26 cellular contexts compared by ENCODE assay signal in genomic region chr14:87955501-87955900, GRCh38. TPM values are rescaled to one million over a fixed set of nuclear protein-coding genes. Genes with fewer than 3 reads are reported as not detected.
DNase-seq lines count a peak whose midpoint lies in the region; ATAC-seq, FAIRE-seq and TF ChIP-seq lines count a peak whose summit lies in the region.
"Had no signal": no experiment of that assay in that cellular context is flagged by ENCODE, and none has a peak within 500 bp of the region (broad histone marks: within the 10 kb centered on the region; RNA-seq: fewer than 3 reads in every experiment).

No MANE protein-coding gene starts in this region.

- H2AFZ ChIP-seq in Loucy (ENCODE audit: low read length) (no peak overlapping the region), Karpas-422 (ENCODE audit: low read length) (no peak overlapping the region)

- POLR2A ChIA-PET in CD4-positive, alpha-beta T cell (lab: Charles Lee) = no interaction called here

- no peak overlapping the region for H3K4me3 ChIP-seq in Loucy (ENCODE audit: low read length, poor library complexity, severe bottlenecking)
- H3K4me3 ChIP-seq in bronchial epithelial cell (ENCODE audit: low read depth, low read length) = no peak overlapping the region
- no peak overlapping the region for H3K4me3 ChIP-seq in Karpas-422 (ENCODE audit: low read length)
- H3K4me3 ChIP-seq: cardiac muscle cell, K562, Peyer's patch, right atrium auricular region, spleen had no signal

- H3K9me3 Mint-ChIP-seq in CD4-positive, alpha-beta T cell = peaks cover 5% of the 10 kb centered on the region
- H3K9me3 Mint-ChIP-seq in immature natural killer cell = no peaks in the 10 kb centered on the region

- ATAC-seq in CD4-positive, alpha-beta T cell (ENCODE audit: poor library complexity) = no peak
- ATAC-seq in HG02885 (IDR thresholded peaks at IDR 0.05; ENCODE audit: poor library complexity, unreplicated experiment) (no peak), GM21526 (IDR thresholded peaks at IDR 0.05; ENCODE audit: low FRiP score, unreplicated experiment) (no peak), GM21390 (IDR thresholded peaks at IDR 0.05; ENCODE audit: unreplicated experiment) (no peak)
- ATAC-seq: esophagus mucosa; K562; stimulated activated naive CD8-positive, alpha-beta T cell treated with anti-CD3 and anti-CD28 coated beads, Interleukin-15, Interleukin-2, amounts not matched to agents 100 U/mL and 50 U/mL, for 24 hours had no signal

- H3K36me3 ChIP-seq in Loucy (ENCODE audit: insufficient read depth, low read length) = no peaks in the 10 kb centered on the region
- H3K36me3 ChIP-seq in bronchial epithelial cell (ENCODE audit: control insufficient read depth, insufficient read depth, low read length) = no peaks in the 10 kb centered on the region
- H3K36me3 ChIP-seq in Karpas-422 (ENCODE audit: insufficient read depth, low read length) = 0 out of 2 replicates have a peak, but pooled peaks cover 3% of the 10 kb centered on the region
- H3K36me3 ChIP-seq: cardiac muscle cell, right atrium auricular region had no signal

- intact Hi-C loops in CD4-positive, alpha-beta T cell (cut with DNase I, micrococcal nuclease) = no loop called here

- H3K79me2 ChIP-seq in Loucy (ENCODE audit: insufficient read depth, low read length) (no peaks in the 10 kb centered on the region), Karpas-422 (ENCODE audit: low read length) (no peaks in the 10 kb centered on the region)

- H3K36me3 Mint-ChIP-seq in CD4-positive, alpha-beta T cell (ENCODE audit: low read depth) = peaks cover 44% of the 10 kb centered on the region
- peaks cover 37 to 59% (median 41%) of the 10 kb centered on the region in 3 donors for H3K36me3 Mint-ChIP-seq in immature natural killer cell

- H4K20me1 ChIP-seq in Loucy (ENCODE audit: insufficient read depth, low read length, poor library complexity, severe bottlenecking) (no peaks in the 10 kb centered on the region), Karpas-422 (ENCODE audit: insufficient read depth, low read depth, low read length) (no peaks in the 10 kb centered on the region)

- peaks cover 73% of the 10 kb centered on the region for H3K4me1 Mint-ChIP-seq in CD4-positive, alpha-beta T cell (ENCODE audit: low read depth)
- peaks cover 92 to 100% of the 10 kb centered on the region in 2 donors for H3K4me1 Mint-ChIP-seq in immature natural killer cell

- H3K9ac ChIP-seq in Loucy (ENCODE audit: low read depth, low read length, poor library complexity, severe bottlenecking) (no peak overlapping the region), Karpas-422 (ENCODE audit: low read length) (no peak overlapping the region)

- peaks cover 14% of the 10 kb centered on the region for H3F3A ChIP-seq in Loucy (ENCODE audit: low read depth)

- no peak for FAIRE-seq in bronchial epithelial cell (lab: Jason Lieb, UNC)
- FAIRE-seq: GM12892, K562 had no signal

- H3K27me3 Mint-ChIP-seq in CD4-positive, alpha-beta T cell = no peaks in the 10 kb centered on the region
- H3K27me3 Mint-ChIP-seq in immature natural killer cell (ENCODE audit: low read depth in 3 of 3) = peaks cover 2 to 13% (median 10%) of the 10 kb centered on the region in 3 donors
- H3K27me3 Mint-ChIP-seq: memory B cell had no signal

- H3K4me1 ChIP-seq in Loucy (ENCODE audit: insufficient read depth, low read length, poor library complexity, severe bottlenecking) (peaks cover 63% of the 10 kb centered on the region), Karpas-422 (ENCODE audit: low read length) (peaks cover 24% of the 10 kb centered on the region)
- H3K4me1 ChIP-seq: right atrium auricular region had no signal

- H3K9me2 ChIP-seq in Loucy (replicated peaks; ENCODE audit: low read depth, low read length) (no peaks in the 10 kb centered on the region), Karpas-422 (replicated peaks; ENCODE audit: insufficient read depth, low read length) (no peaks in the 10 kb centered on the region)

- TF ChIP-seq CTCF in CD4-positive, alpha-beta T cell (IDR thresholded peaks at IDR 0.05) = no peak
- TF ChIP-seq CTCF in Loucy (conservative IDR thresholded peaks at IDR 0.05; ENCODE audit: low read length) = no peak
- no peak for TF ChIP-seq CTCF in bronchial epithelial cell (IDR thresholded peaks at IDR 0.05; ENCODE audit: insufficient read depth, low read length, severe bottlenecking)

- H3K9me3 ChIP-seq in CD4-positive, alpha-beta T cell (ENCODE audit: control insufficient read depth, low read length) = no peaks in the 10 kb centered on the region
- H3K9me3 ChIP-seq in Loucy (ENCODE audit: insufficient read depth, low read depth, low read length) (no peaks in the 10 kb centered on the region), Karpas-422 (ENCODE audit: low read length) (no peaks in the 10 kb centered on the region)
- H3K9me3 ChIP-seq: Peyer's patch, right atrium auricular region, spleen had no signal

- no peaks in the 10 kb centered on the region for H3K27me3 ChIP-seq in CD4-positive, alpha-beta T cell (ENCODE audit: control insufficient read depth, insufficient read depth, low read length)
- no peaks in the 10 kb centered on the region for H3K27me3 ChIP-seq in Loucy (ENCODE audit: insufficient read depth, low read length, poor library complexity, severe bottlenecking)
- no peaks in the 10 kb centered on the region for H3K27me3 ChIP-seq in bronchial epithelial cell (ENCODE audit: control insufficient read depth, insufficient read depth, low read length)
- no peaks in the 10 kb centered on the region for H3K27me3 ChIP-seq in Karpas-422 (ENCODE audit: low read length)
- H3K27me3 ChIP-seq: cardiac muscle cell, Peyer's patch, right atrium auricular region, spleen had no signal

- no peak overlapping the region for H3K4me3 Mint-ChIP-seq in CD4-positive, alpha-beta T cell
- H3K4me3 Mint-ChIP-seq in immature natural killer cell = peak overlapping the region; percentile 51 to 69 (median 63)
- H3K4me3 Mint-ChIP-seq: memory B cell had no signal

- peak overlapping the region; percentile 1 for H3K4me2 ChIP-seq in Loucy (ENCODE audit: low read depth, low read length, poor library complexity, severe bottlenecking)
- no peak overlapping the region for H3K4me2 ChIP-seq in Karpas-422 (ENCODE audit: low read depth, low read length, poor library complexity, severe bottlenecking)

- DNase-seq in CD4-positive, alpha-beta T cell = no peak
- DNase-seq in bronchial epithelial cell (ENCODE audit: low read depth) (peak; percentile 60), immature natural killer cell (no peak), Karpas-422 (no peak)
- DNase-seq: activated CD4-positive, alpha-beta T cell treated with anti-CD3 and anti-CD28 coated beads, Interleukin-2, amount 50 U/mL, for 1 hour; activated effector memory CD4-positive, alpha-beta T cell treated with Interleukin-2 at 50 U/mL for 16 hours; COR-L47; NCI-H1694; NCI-H446 treated with DMSO at 0.1 percent for 48 hours; Peyer's patch; spleen; stimulated activated CD4-positive, alpha-beta T cell treated with anti-CD3 and anti-CD28 coated beads, Interleukin-4, amount 100 ng/mL, for 1 hour; stimulated activated naive CD8-positive, alpha-beta T cell treated with anti-CD3 and anti-CD28 coated beads, Interleukin-15, Interleukin-2, amounts not matched to agents 100 U/mL and 50 U/mL, for 24 hours; T-helper 2 cell had no signal

- H3K27ac ChIP-seq in CD4-positive, alpha-beta T cell (ENCODE audit: low read depth, low read length) = no peak overlapping the region
- no peak overlapping the region for H3K27ac ChIP-seq in Karpas-422 (ENCODE audit: low read length)
- H3K27ac ChIP-seq: cardiac muscle cell, Peyer's patch, right atrium auricular region, spleen had no signal

- CTCF ChIA-PET in CD4-positive, alpha-beta T cell (lab: Charles Lee) = no interaction called here

- H3K27ac Mint-ChIP-seq in CD4-positive, alpha-beta T cell = peak overlapping the region; percentile 2
- peak overlapping the region; percentile 85 to 94 (median 89) for H3K27ac Mint-ChIP-seq in immature natural killer cell
- H3K27ac Mint-ChIP-seq: memory B cell had no signal

RNA-seq across cellular contexts. Expression of gene GALC, which starts 37.5 kb away (rescaled TPM):
- total RNA-seq in CD4-positive, alpha-beta T cell = 10 to 100 TPM; 14.7 to 14.9 TPM
- 12.6 and 20.5 TPM in 2 replicates for total RNA-seq in bronchial epithelial cell
- 10 to 100 TPM; 38.7 to 59.5 (median 57.6) TPM for polyA plus RNA-seq in immature natural killer cell
- total RNA-seq in Karpas-422 (2014; rRNA removed; shearing (Covaris generic); ENCODE audit: low replicate concordance) = 20.3 and 33.4 TPM in 2 replicates
- total RNA-seq: HT-29 had no signal

RNA-seq across cellular contexts. Expression of gene GPR65, which starts 49.4 kb away (rescaled TPM):
- 10 to 100 TPM; 10.5 to 10.7 TPM for total RNA-seq in CD4-positive, alpha-beta T cell
- total RNA-seq in bronchial epithelial cell = under 0.01 TPM in 1 of 2 replicates, not detected in the other
- polyA plus RNA-seq in immature natural killer cell = 10 to 100 TPM; 55.9 to 84.5 (median 62.2) TPM
- total RNA-seq in Karpas-422 (2014; rRNA removed; shearing (Covaris generic); ENCODE audit: low replicate concordance) = 4.4 and 8.1 TPM in 2 replicates
- total RNA-seq: cardiac muscle cell, HT-29, osteocyte had no signal
- polyA plus RNA-seq: cardiac muscle cell had no signal
